In genomic region chr12:125065753-125066570, GRCh38 we compare ENCODE assay signal across 7 cellular contexts. TPM values are rescaled to one million over a fixed set of nuclear protein-coding genes. Genes with fewer than 3 reads are reported as not detected.
DNase-seq lines count a peak whose midpoint lies in the region; ATAC-seq and TF ChIP-seq lines count a peak whose summit lies in the region.

No MANE protein-coding gene starts in this region.

- peaks cover 16% of the 10 kb centered on the region for H3K27me3 Mint-ChIP-seq in neural crest cell (ENCODE audit: low read depth)

- no peaks in the 10 kb centered on the region for H3K9me3 ChIP-seq in Karpas-422 (ENCODE audit: low read length)
- no peaks in the 10 kb centered on the region for H3K9me3 ChIP-seq in effector memory CD4-positive, alpha-beta T cell (ENCODE audit: control insufficient read depth, low read length)

- ATAC-seq in GM19463 (IDR thresholded peaks at IDR 0.05; ENCODE audit: unreplicated experiment) = peak; percentile 7
- ATAC-seq in HG03196 (IDR thresholded peaks at IDR 0.05; ENCODE audit: unreplicated experiment) = no peak

- H3K9me3 Mint-ChIP-seq in neural crest cell = no peaks in the 10 kb centered on the region

- peak overlapping the region; percentile 82 for H3K9ac ChIP-seq in Karpas-422 (ENCODE audit: low read length)

- H3K4me1 ChIP-seq in Karpas-422 (ENCODE audit: low read length) = peaks cover 26% of the 10 kb centered on the region
- peaks cover 10% of the 10 kb centered on the region for H3K4me1 ChIP-seq in effector memory CD4-positive, alpha-beta T cell (ENCODE audit: control insufficient read depth, insufficient read depth, low read length, poor library complexity, severe bottlenecking)

- no peak overlapping the region for H2AFZ ChIP-seq in Karpas-422 (ENCODE audit: low read length)

- H3K27ac ChIP-seq in Karpas-422 (ENCODE audit: low read length) = no peak overlapping the region
- H3K27ac ChIP-seq in effector memory CD4-positive, alpha-beta T cell (ENCODE audit: insufficient read depth, low read length, poor library complexity, severe bottlenecking) = peak overlapping the region; percentile 57

- peaks cover 23% of the 10 kb centered on the region for H3K4me1 Mint-ChIP-seq in neural crest cell

- TF ChIP-seq CTCF in neural crest cell (conservative IDR thresholded peaks at IDR 0.05) = no peak

- no peaks in the 10 kb centered on the region for H3K27me3 ChIP-seq in Karpas-422 (ENCODE audit: low read length)
- H3K27me3 ChIP-seq in effector memory CD4-positive, alpha-beta T cell (replicated peaks; ENCODE audit: control insufficient read depth, insufficient read depth, low read length, poor library complexity, severe bottlenecking) = no peaks in the 10 kb centered on the region

- peak overlapping the region; percentile 74 for H3K4me3 ChIP-seq in Karpas-422 (ENCODE audit: low read length)
- H3K4me3 ChIP-seq in effector memory CD4-positive, alpha-beta T cell (ENCODE audit: insufficient read depth, low read depth, low read length, poor library complexity, severe bottlenecking) = peak overlapping the region; percentile 84

- no peak overlapping the region for H3K27ac Mint-ChIP-seq in neural crest cell (ENCODE audit: unreplicated experiment)

- H3K36me3 ChIP-seq in Karpas-422 (ENCODE audit: insufficient read depth, low read length) = no peaks in the 10 kb centered on the region
- no peaks in the 10 kb centered on the region for H3K36me3 ChIP-seq in effector memory CD4-positive, alpha-beta T cell (ENCODE audit: control insufficient read depth, insufficient read depth, low read length)

- peaks cover 3% of the 10 kb centered on the region for H3K36me3 Mint-ChIP-seq in neural crest cell (ENCODE audit: low read depth)

- peak overlapping the region; percentile 89 for H3K4me3 Mint-ChIP-seq in neural crest cell

- H3K9me2 ChIP-seq in Karpas-422 (replicated peaks; ENCODE audit: insufficient read depth, low read length) = no peaks in the 10 kb centered on the region

- H3K4me2 ChIP-seq in Karpas-422 (ENCODE audit: low read depth, low read length, poor library complexity, severe bottlenecking) = peak overlapping the region; percentile 82

- peaks cover 4% of the 10 kb centered on the region; the same call in 1 of the 2 replicates for H4K20me1 ChIP-seq in Karpas-422 (ENCODE audit: insufficient read depth, low read depth, low read length)

- H3K79me2 ChIP-seq in Karpas-422 (ENCODE audit: low read length) = 0 out of 2 replicates have a peak, but pooled peaks cover 4% of the 10 kb centered on the region

- no peak for DNase-seq in Karpas-422
- no peak for DNase-seq in effector memory CD4-positive, alpha-beta T cell
- DNase-seq in neural crest cell (ENCODE audit: low read depth, low spot score) = no peak
- no peak for DNase-seq in NCI-H524 (lab: John Stamatoyannopoulos, UW)
- no peak for DNase-seq in NCI-H1694 (lab: John Stamatoyannopoulos, UW)

RNA-seq across cellular contexts. Expression of gene AACS, which starts 0.7 kb away (rescaled TPM):
- 17.8 and 22.1 TPM in 2 replicates for total RNA-seq in Karpas-422 (2014; rRNA removed; shearing (Covaris generic); ENCODE audit: low replicate concordance)
- 31.9 and 32.2 TPM in 2 replicates for total RNA-seq in neural crest cell
